16 cellular contexts compared by ENCODE assay signal in the genomic region with DNA sequence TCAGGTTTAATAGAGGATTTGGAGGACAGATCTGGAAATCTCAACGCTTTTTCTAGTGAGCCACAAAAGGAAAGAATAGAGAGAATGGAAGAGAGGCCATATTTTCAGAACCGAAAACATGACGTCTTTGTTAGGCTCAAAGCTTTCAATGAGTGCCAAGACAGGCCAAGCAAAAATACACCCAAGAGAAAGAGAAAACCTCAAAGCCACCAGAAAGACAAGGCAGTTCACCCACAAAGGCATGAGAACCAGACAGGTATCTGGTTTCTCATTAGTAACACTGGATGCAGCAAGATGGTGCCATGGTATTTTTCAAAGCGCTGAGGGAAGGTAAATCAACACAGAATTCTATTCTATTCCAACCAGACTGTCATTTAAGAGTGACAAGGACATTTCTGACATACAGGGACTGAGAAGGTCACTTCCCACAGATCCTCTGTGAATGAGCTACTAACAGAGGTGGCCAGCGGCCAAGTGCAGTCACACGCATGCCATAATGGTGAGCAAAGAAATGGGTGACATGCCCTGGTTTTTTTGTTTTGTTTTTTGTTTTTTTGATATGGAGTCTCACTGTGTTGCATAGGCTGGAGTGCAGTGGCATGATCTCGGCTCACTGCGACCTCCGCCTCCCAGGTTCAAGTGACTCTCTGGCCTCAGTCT. TPM values are rescaled to one million over a fixed set of nuclear protein-coding genes. Genes with fewer than 3 reads are reported as not detected.
"Had no signal": no experiment of that assay in that cellular context is flagged by ENCODE, and none has a peak within 500 bp of the region (broad histone marks: within the 10 kb centered on the region; RNA-seq: fewer than 3 reads in every experiment).

No MANE protein-coding gene starts in this region.

- H3K27me3 ChIP-seq: gastrocnemius medialis, heart right ventricle, ovary had no signal

- H3K4me3 ChIP-seq: gastrocnemius medialis, heart right ventricle, mucosa of descending colon, ovary had no signal

- DNase-seq: activated CD4-positive, alpha-beta T cell treated with anti-CD3 and anti-CD28 coated beads, Interleukin-2, amount 10 ng/mL, durations not matched to agents 7 days and 5 days; activated CD8-positive, alpha-beta memory T cell treated with anti-CD3 and anti-CD28 coated beads, Interleukin-2, amount 50 U/mL, for 48 hours; activated naive CD4-positive, alpha-beta T cell treated with Interleukin-2 at 50 U/mL for 16 hours; gastrocnemius medialis; left colon; ovary; stimulated activated CD4-positive, alpha-beta T cell treated with anti-CD3 and anti-CD28 coated beads, Interleukin-2, amount 100 ng/mL, for 48 hours had no signal

- H3K36me3 ChIP-seq: gastrocnemius medialis, ovary had no signal

- H3K9me3 ChIP-seq: gastrocnemius medialis, heart right ventricle, mucosa of descending colon, ovary had no signal

- H3K27ac ChIP-seq: gastrocnemius medialis, ovary had no signal

RNA-seq across cellular contexts. Expression of gene MUC5B, which starts 44.7 kb away (rescaled TPM):
- total RNA-seq: activated CD4-positive, alpha-beta T cell treated with anti-CD3 and anti-CD28 coated beads, Interleukin-2, amount 10 ng/mL, durations not matched to agents 7 days and 5 days; activated T-helper 1 cell treated with anti-CD3 and anti-CD28 coated beads, Interleukin-12 subunit alpha, Interleukin-12 subunit beta, Interleukin-2, Interleukin-4 antibody, amounts not matched to agents 30 ng/mL and 10 ng/mL and 1 ng/mL, durations not matched to agents 14 hours and 24 hours and 36 hours; bronchial epithelial cell; dermis microvascular lymphatic vessel endothelial cell; epithelial cell of proximal tubule; heart right ventricle; lung microvascular endothelial cell; naive thymus-derived CD4-positive, alpha-beta T cell; subcutaneous adipose tissue had no signal
- polyA plus RNA-seq: heart right ventricle; naive thymus-derived CD4-positive, alpha-beta T cell had no signal
